1 cellular context compared by ENCODE assay signal in genomic region chrX:137747231-137747630, GRCh38.
TF ChIP-seq lines count a peak whose summit lies in the region.

No MANE protein-coding gene starts in this region.

TF ChIP-seq in WTC11, 78 proteins besides CTCF, POLR2A, EP300 and RAD21 (continued from another document):
- TF ChIP-seq PRDM15 (CRISPR knock-in tag; IDR thresholded peaks at IDR 0.05): no peak
- no peak for TF ChIP-seq ZNF232 (CRISPR knock-in tag; IDR thresholded peaks at IDR 0.05)
- no peak for TF ChIP-seq ELF4 (CRISPR knock-in tag; IDR thresholded peaks at IDR 0.05; ENCODE audit: low read depth)
- no peak for TF ChIP-seq ZNF138 (CRISPR knock-in tag; conservative IDR thresholded peaks at IDR 0.05)
- no peak for TF ChIP-seq ZNF317 (CRISPR knock-in tag; IDR thresholded peaks at IDR 0.05; ENCODE audit: borderline replicate concordance, low read depth)
- no peak for TF ChIP-seq CREB1 (CRISPR knock-in tag; IDR thresholded peaks at IDR 0.05)
- TF ChIP-seq ZSCAN18 (CRISPR knock-in tag; IDR thresholded peaks at IDR 0.05): no peak
- TF ChIP-seq RELA (CRISPR knock-in tag; IDR thresholded peaks at IDR 0.05; ENCODE audit: borderline replicate concordance): no peak
- TF ChIP-seq JAZF1 (CRISPR knock-in tag; IDR thresholded peaks at IDR 0.05): no peak
- no peak for TF ChIP-seq PRRX2 (CRISPR knock-in tag; IDR thresholded peaks at IDR 0.05)
- TF ChIP-seq GABPB1 (CRISPR knock-in tag; IDR thresholded peaks at IDR 0.05): no peak
- TF ChIP-seq NFYB (CRISPR knock-in tag; conservative IDR thresholded peaks at IDR 0.05; ENCODE audit: low read depth): no peak
- TF ChIP-seq ZNF532 (CRISPR knock-in tag; IDR thresholded peaks at IDR 0.05; ENCODE audit: borderline replicate concordance): no peak
- no peak for TF ChIP-seq MAX (CRISPR knock-in tag; IDR thresholded peaks at IDR 0.05)
